ENCODE assay signal across 13 cellular contexts in the genomic region with DNA sequence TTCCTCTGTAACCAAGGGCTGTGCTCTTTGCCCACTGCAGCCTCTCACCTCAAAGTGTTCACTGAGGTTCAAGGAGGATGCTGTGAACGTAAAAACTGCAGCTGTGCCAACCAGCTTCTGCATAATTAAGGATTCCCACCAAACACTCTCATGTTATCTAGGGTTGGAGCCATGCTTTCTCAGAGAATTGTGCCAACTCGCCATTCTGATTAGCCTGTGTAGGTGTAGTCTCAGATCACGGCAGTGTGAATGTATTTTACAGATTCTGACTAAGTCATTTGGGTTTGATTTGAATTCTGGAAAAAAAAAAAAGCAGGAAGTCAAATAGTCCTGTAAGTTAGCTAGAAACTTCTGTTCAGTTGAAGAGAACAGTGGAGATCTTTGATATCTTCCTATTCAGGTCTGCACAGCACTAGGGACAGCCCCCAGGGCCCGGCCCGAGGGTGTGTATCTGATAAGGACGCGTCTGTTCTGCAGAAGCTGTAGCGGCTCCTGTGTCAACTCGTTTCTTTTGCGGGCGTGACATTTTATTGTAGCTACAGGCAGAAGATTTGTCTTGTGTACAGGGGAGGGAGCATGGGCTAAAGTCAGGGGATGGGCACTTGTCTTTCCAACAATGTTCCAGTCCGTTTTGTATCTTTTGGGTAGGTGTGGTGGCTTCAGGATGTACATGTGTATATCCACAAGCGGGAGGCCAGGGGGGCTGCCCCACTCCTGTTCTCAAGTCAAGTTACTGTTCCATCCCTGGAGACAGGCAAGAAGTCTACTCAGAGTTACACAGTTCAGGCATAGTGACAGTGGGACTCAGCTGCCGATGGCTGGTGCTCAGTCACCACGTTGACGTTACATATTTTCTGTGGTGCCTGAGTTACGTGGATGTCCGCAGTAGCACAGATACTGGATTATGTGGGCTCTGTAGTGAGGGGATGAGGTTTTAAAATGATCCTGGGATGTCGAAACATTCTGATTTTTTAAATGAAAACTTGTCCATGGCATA. TPM values are rescaled to one million over a fixed set of nuclear protein-coding genes. Genes with fewer than 3 reads are reported as not detected.
DNase-seq lines count a peak whose midpoint lies in the region; ATAC-seq lines count a peak whose summit lies in the region.
"Had no signal": no experiment of that assay in that cellular context is flagged by ENCODE, and none has a peak within 500 bp of the region (broad histone marks: within the 10 kb centered on the region; RNA-seq: fewer than 3 reads in every experiment).

No MANE protein-coding gene starts in this region.

- H3K9me3 Mint-ChIP-seq in activated T-helper 17 cell treated with anti-CD3 and anti-CD28 coated beads, Interleukin-2, amount 50 U/mL, for 72 hours, result no peaks in the 10 kb centered on the region

- H3K27me3 Mint-ChIP-seq in activated T-helper 17 cell treated with anti-CD3 and anti-CD28 coated beads, Interleukin-2, amount 50 U/mL, for 72 hours, result no peaks in the 10 kb centered on the region

- DNase-seq in ELF-1 (ENCODE audit: low read depth, low spot score) (peak; percentile 19), OCI-M1 (lab: John Stamatoyannopoulos, UW) (peak; percentile 53), DMS79 treated with DMSO at 0.1 percent for 48 hours (lab: John Stamatoyannopoulos, UW) (no peak), mesenteric fat pad (ENCODE audit: low spot score) (no peak), Ammon's horn (ENCODE audit: low spot score) (no peak), HPDE6-E6E7 (ENCODE audit: extremely low spot score) (no peak)
- peak; percentile 56 for DNase-seq in stimulated activated CD4-positive, alpha-beta T cell treated with anti-CD3 and anti-CD28 coated beads, Interleukin-12 subunit alpha, Interleukin-12 subunit beta, amount 100 ng/mL, for 4 hours
- DNase-seq: HCEC 1CT, hippocampal formation, Karpas-422, mammary epithelial cell, posterior cingulate gyrus had no signal

- peak overlapping the region; percentile 85 for H3K27ac Mint-ChIP-seq in activated T-helper 17 cell treated with anti-CD3 and anti-CD28 coated beads, Interleukin-2, amount 50 U/mL, for 72 hours

- peaks cover 100% of the 10 kb centered on the region for H3K36me3 Mint-ChIP-seq in activated T-helper 17 cell treated with anti-CD3 and anti-CD28 coated beads, Interleukin-2, amount 50 U/mL, for 72 hours (ENCODE audit: low read depth)

- peaks cover 59% of the 10 kb centered on the region for H3K4me1 Mint-ChIP-seq in activated T-helper 17 cell treated with anti-CD3 and anti-CD28 coated beads, Interleukin-2, amount 50 U/mL, for 72 hours

- peak overlapping the region; percentile 92 for H3K4me3 Mint-ChIP-seq in activated T-helper 17 cell treated with anti-CD3 and anti-CD28 coated beads, Interleukin-2, amount 50 U/mL, for 72 hours

- ATAC-seq in activated T-helper 17 cell treated with anti-CD3 and anti-CD28 coated beads, Interleukin-2, amount 50 U/mL, for 72 hours (replicated peaks), result peak; percentile 34

RNA-seq across cellular contexts. Expression of a gene that starts 12.4 kb away (rescaled TPM):
- total RNA-seq in activated T-helper 17 cell treated with anti-CD3 and anti-CD28 coated beads, Interleukin-2, amount 50 U/mL, for 72 hours, result 100 to 1,000 TPM; 477 to 704 TPM
- 6.3 TPM for total RNA-seq in mesenteric fat pad
- total RNA-seq: mammary epithelial cell had no signal

Comparison
In these comparisons a context has a peak if more than half of its experiments do, and no peak if none do; other contexts are left out.
1. DNase-seq: peak in ELF-1 (single experiment), OCI-M1 (single experiment) and stimulated activated CD4-positive, alpha-beta T cell treated with anti-CD3 and anti-CD28 coated beads, Interleukin-12 subunit alpha, Interleukin-12 subunit beta, amount 100 ng/mL, for 4 hours (single experiment); none in DMS79 treated with DMSO at 0.1 percent for 48 hours (single experiment), mesenteric fat pad (single experiment), Ammon's horn (single experiment) and HPDE6-E6E7 (single experiment).
2. RNA of a gene that starts 12.4 kb away (total RNA-seq): 477 to 704 TPM in activated T-helper 17 cell treated with anti-CD3 and anti-CD28 coated beads, Interleukin-2, amount 50 U/mL, for 72 hours; 6.3 TPM in mesenteric fat pad (single experiment); every median in the first group is over 10 times any median in the second.